18 cellular contexts compared by ENCODE assay signal in the genomic region with DNA sequence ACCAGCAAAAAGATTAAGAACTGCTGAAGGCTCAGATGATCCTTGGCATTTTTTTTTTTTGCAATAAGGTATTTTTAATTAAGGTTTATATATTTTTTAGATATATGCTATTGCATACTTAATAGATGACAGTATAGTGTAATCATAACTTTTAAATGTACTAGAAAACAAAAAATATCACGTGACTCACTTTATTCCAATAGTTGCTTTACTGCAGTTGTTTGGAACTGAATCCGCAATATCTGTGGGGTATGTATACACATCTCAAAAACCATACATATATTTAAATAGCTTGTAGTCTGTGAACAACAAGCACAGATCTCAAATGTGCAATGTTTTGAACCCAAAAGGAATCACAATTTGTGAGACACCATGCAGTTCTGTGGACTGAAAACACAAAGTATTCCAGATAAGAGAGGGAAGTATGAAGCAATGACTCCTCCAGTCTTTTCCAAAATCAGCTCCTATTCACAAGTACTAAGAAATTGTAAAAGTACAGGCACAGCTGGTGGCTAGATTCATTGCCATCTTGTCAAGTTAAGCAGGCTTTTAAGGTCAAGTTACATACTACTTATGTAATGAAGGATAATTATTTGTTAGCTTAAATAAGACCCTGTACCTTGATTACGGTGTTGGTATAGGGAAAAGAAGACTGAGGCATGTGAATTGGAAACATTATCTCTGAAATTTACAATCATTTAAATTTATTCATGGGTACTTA.
A peak's percentile ranks its signal among the peaks of the same experiment; 100 is the strongest.
DNase-seq lines count a peak whose midpoint lies in the region; ATAC-seq, FAIRE-seq and TF ChIP-seq lines count a peak whose summit lies in the region.
"Had no signal": no experiment of that assay in that cellular context is flagged by ENCODE, and none has a peak within 500 bp of the region (broad histone marks: within the 10 kb centered on the region; RNA-seq: fewer than 3 reads in every experiment).

No MANE protein-coding gene starts in this region.

- no peak overlapping the region for H3K27ac ChIP-seq in pancreas
- H3K27ac ChIP-seq: SJSA1 had no signal

- TF ChIP-seq CTCF in pancreas (IDR thresholded peaks at IDR 0.05) = no peak

- 90 to 91% methylated on average over 3 of the region's 3 CpGs for WGBS in pancreas, 2 donors

- no peaks in the 10 kb centered on the region for H3K27me3 ChIP-seq in pancreas
- H3K27me3 ChIP-seq: SJSA1 had no signal

- no peaks in the 10 kb centered on the region for H3K36me3 ChIP-seq in pancreas
- H3K36me3 ChIP-seq: SJSA1 had no signal

- CTCF ChIA-PET in HEK293T (lab: Yijun Ruan, JAX) = no interaction called here

- peak; percentile 37 for DNase-seq in NCI-H748 (lab: John Stamatoyannopoulos, UW; ENCODE audit: unreplicated experiment)
- no peak for DNase-seq in NCI-H748 treated with DMSO at 0.1 percent for 48 hours (lab: John Stamatoyannopoulos, UW)
- peak; percentile 9 for DNase-seq in HEK293T (ENCODE audit: extremely low spot score)
- peak; percentile 92 for DNase-seq in NCI-H69 (lab: John Stamatoyannopoulos, UW)
- peak; percentile 13 for DNase-seq in left kidney (ENCODE audit: low read depth, low spot score)
- DNase-seq in pancreas = no peak
- no peak for DNase-seq in HUDEP-2 (lab: John Stamatoyannopoulos, UW; ENCODE audit: unreplicated experiment in 76 of 76)
- DNase-seq: CD4-positive, CD25-positive, alpha-beta regulatory T cell; HFFc6; KBM-7; NCI-H1048; NCI-H446; NK-92 treated with Interleukin-12 subunit alpha and Interleukin-12 subunit beta, amount 100 ng/mL, for 24 hours; OCI-M1; RPMI8226; SW 1271 had no signal

- no peaks in the 10 kb centered on the region for H3K4me1 ChIP-seq in pancreas
- H3K4me1 ChIP-seq: SJSA1 had no signal

- H3K4me3 ChIP-seq in pancreas = no peak overlapping the region
- H3K4me3 ChIP-seq: GM23338, SJSA1 had no signal

- no peak for ATAC-seq in pancreas
- ATAC-seq: GM23338 had no signal

- H3K9me3 ChIP-seq in pancreas = no peaks in the 10 kb centered on the region
- H3K9me3 ChIP-seq: SJSA1 had no signal

- POLR2A ChIA-PET in HEK293T (lab: Yijun Ruan, JAX) = no interaction called here

- intact Hi-C loops in pancreas (cut with DNase I) = loop anchor here in 2 of 3 donors (10.0 kb wide), 2 partner anchors 147 to 807 kb away; partner anchors contain the start of gene DAZL (in 1 of the 2)

- FAIRE-seq in pancreas (lab: Jason Lieb, UNC) = no peak

TF ChIP-seq in HEK293T, 16 proteins besides CTCF, POLR2A, EP300 and RAD21:
- TF ChIP-seq BHLHE40 (IDR thresholded peaks at IDR 0.05; ENCODE audit: borderline replicate concordance) (no peak), SUZ12 (IDR thresholded peaks at IDR 0.05) (no peak), PKNOX1 (IDR thresholded peaks at IDR 0.05) (peak; percentile 27; the same call in 1 of the 2 replicates), NFRKB (IDR thresholded peaks at IDR 0.05) (no peak)

Comparison
In these comparisons a context has a peak if more than half of its experiments do, and no peak if none do; other contexts are left out.
1. DNase-seq: peak in NCI-H748 (single experiment), HEK293T (single experiment), NCI-H69 (single experiment) and left kidney (single experiment); none in NCI-H748 treated with DMSO at 0.1 percent for 48 hours (single experiment), pancreas (0 of 6) and HUDEP-2 (0 of 76).